Comparison of ENCODE assay signal across 9 cellular contexts in the genomic region with DNA sequence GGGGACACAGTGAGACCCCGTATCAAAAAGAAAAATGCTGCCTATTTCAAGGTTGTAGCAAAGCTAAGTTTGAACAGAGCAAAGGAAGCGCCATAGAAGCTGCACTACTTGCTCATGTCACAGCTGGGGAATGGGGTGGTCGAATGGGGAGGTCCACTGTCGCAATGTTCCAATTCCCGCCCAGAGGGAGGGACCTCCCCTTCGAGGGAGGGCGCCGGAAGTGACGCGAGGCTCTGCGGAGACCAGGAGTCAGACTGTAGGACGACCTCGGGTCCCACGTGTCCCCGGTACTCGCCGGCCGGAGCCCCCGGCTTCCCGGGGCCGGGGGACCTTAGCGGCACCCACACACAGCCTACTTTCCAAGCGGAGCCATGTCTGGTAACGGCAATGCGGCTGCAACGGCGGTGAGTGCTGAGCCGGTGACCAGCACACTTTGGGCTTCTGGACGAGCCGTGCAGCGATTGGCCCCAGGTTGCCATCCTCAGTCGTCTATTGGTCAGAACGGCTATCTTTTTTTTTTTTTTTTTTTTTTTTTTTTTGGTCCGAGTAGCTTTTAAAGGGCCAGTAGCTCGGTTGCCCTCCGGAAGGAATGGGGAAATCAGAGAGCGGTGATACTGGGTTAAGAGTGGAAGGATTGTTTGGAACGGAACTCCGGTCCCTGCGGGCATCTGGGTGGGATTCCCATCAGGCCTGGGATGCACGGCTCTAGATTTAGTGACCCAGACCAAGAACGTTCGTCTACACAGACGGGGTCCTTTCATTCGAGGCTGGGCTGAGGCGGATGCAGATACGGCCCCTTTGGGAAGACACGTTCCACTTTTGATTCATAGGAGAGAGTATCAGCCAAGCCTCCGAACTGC.
DNase-seq lines count a peak whose midpoint lies in the region; ATAC-seq, FAIRE-seq and TF ChIP-seq lines count a peak whose summit lies in the region.
"Had no signal": no experiment of that assay in that cellular context is flagged by ENCODE, and none has a peak within 500 bp of the region (broad histone marks: within the 10 kb centered on the region; RNA-seq: fewer than 3 reads in every experiment).

A gene (plus strand): TSS at position 219 of the 860 bp plus-strand sequence. CDS start 153 bp downstream, at position 372.

- H3K4me3 ChIP-seq in AG09309 (ENCODE audit: control insufficient read depth, low read depth, low read length) = peak within 1 kb of the TSS; percentile 68

- H3K27me3 Mint-ChIP-seq in central memory CD8-positive, alpha-beta T cell = no peaks in the 10 kb centered on the region

- H3K4me1 Mint-ChIP-seq in central memory CD8-positive, alpha-beta T cell = peaks cover 16% of the 10 kb centered on the region

- ATAC-seq in GM19025 (IDR thresholded peaks at IDR 0.05; ENCODE audit: low read depth, unreplicated experiment) (peak; percentile 93), HG03342 (IDR thresholded peaks at IDR 0.05; ENCODE audit: unreplicated experiment) (peak; percentile 84)
- ATAC-seq in central memory CD8-positive, alpha-beta T cell (replicated peaks; ENCODE audit: extremely low read depth, poor library complexity, severe bottlenecking) = peak; percentile 95

- H3K36me3 Mint-ChIP-seq in central memory CD8-positive, alpha-beta T cell (ENCODE audit: insufficient read depth) = peaks cover 22% of the 10 kb centered on the region

- peak; percentile 84 for FAIRE-seq in islet of Langerhans (lab: Jason Lieb, UNC)
- FAIRE-seq: colon had no signal

- peak within 1 kb of the TSS; percentile 86 for H3K4me3 Mint-ChIP-seq in central memory CD8-positive, alpha-beta T cell

- no peaks in the 10 kb centered on the region for H3K9me3 Mint-ChIP-seq in central memory CD8-positive, alpha-beta T cell

- DNase-seq in AG09309 (ENCODE audit: low read depth) (peak; percentile 65), NCI-H446 (lab: John Stamatoyannopoulos, UW) (peak; percentile 94 to 96)
- DNase-seq in activated CD4-positive, CD25-positive, alpha-beta regulatory T cell treated with anti-CD3 and anti-CD28 coated beads, Interleukin-2, amount 50 U/mL, for 16 hours (ENCODE audit: low read depth, low spot score) = peak; percentile 84
- DNase-seq in central memory CD8-positive, alpha-beta T cell (ENCODE audit: low spot score in 2 of 2) = peak; percentile 86
- DNase-seq in stimulated activated CD4-positive, alpha-beta T cell treated with anti-CD3 and anti-CD28 coated beads, Interleukin-12 subunit alpha, Interleukin-12 subunit beta, amount 100 ng/mL, for 4 hours = peak; percentile 89

- peak within 1 kb of the TSS; percentile 86 for H3K27ac Mint-ChIP-seq in central memory CD8-positive, alpha-beta T cell (ENCODE audit: low read depth)

- TF ChIP-seq CTCF in AG09309 (IDR thresholded peaks at IDR 0.05; ENCODE audit: control insufficient read depth, insufficient read depth, low read depth, low read length, missing control alignments) = no peak

Comparison
In these comparisons a context has a peak if more than half of its experiments do, and no peak if none do; other contexts are left out.
1. Peak in every context shown above with its lines: DNase-seq, ATAC-seq and H3K4me3 ChIP-seq.